In genomic region chr12:132179431-132180362, GRCh38 we compare ENCODE assay signal across 2 cellular contexts.
A peak's percentile ranks its signal among the peaks of the same experiment; 100 is the strongest.
TF ChIP-seq lines count a peak whose summit lies in the region.

No MANE protein-coding gene starts in this region.

TF ChIP-seq in HepG2, 621 proteins besides CTCF, POLR2A, EP300 and RAD21:
- peak; percentile 66 for TF ChIP-seq MNT (IDR thresholded peaks at IDR 0.05)
- TF ChIP-seq MLX (CRISPR knock-in tag; IDR thresholded peaks at IDR 0.05), result no peak
- no peak for TF ChIP-seq CHD2 (IDR thresholded peaks at IDR 0.05; ENCODE audit: low read depth, low read length)
- TF ChIP-seq CCAR2 (optimal IDR thresholded peaks at IDR 0.05; ENCODE audit: low read depth, low read length), result no peak
- no peak for TF ChIP-seq PLRG1 (conservative IDR thresholded peaks at IDR 0.05)
- TF ChIP-seq ZNF329 (CRISPR knock-in tag; IDR thresholded peaks at IDR 0.05; ENCODE audit: low read depth), result peak; percentile 96
- no peak for TF ChIP-seq SP2 (CRISPR knock-in tag; IDR thresholded peaks at IDR 0.05)
- no peak for TF ChIP-seq ZNF782 (CRISPR knock-in tag; IDR thresholded peaks at IDR 0.05; ENCODE audit: borderline replicate concordance)
- no peak for TF ChIP-seq YEATS2 (CRISPR knock-in tag; IDR thresholded peaks at IDR 0.05; ENCODE audit: borderline replicate concordance)

TF ChIP-seq in Ishikawa, 13 proteins besides CTCF, POLR2A, EP300 and RAD21:
- no peak for TF ChIP-seq TAF1 (IDR thresholded peaks at IDR 0.05; ENCODE audit: low read depth)
- TF ChIP-seq REST (IDR thresholded peaks at IDR 0.05; ENCODE audit: low read depth), result peak; percentile 60; the same call in 1 of the 2 replicates
- no peak for TF ChIP-seq NFIC (IDR thresholded peaks at IDR 0.05)
- TF ChIP-seq TEAD4 (IDR thresholded peaks at IDR 0.05), result no peak
TF ChIP-seq in Ishikawa: peak in this region for 1.
